8 cellular contexts compared by ENCODE assay signal in the genomic region with DNA sequence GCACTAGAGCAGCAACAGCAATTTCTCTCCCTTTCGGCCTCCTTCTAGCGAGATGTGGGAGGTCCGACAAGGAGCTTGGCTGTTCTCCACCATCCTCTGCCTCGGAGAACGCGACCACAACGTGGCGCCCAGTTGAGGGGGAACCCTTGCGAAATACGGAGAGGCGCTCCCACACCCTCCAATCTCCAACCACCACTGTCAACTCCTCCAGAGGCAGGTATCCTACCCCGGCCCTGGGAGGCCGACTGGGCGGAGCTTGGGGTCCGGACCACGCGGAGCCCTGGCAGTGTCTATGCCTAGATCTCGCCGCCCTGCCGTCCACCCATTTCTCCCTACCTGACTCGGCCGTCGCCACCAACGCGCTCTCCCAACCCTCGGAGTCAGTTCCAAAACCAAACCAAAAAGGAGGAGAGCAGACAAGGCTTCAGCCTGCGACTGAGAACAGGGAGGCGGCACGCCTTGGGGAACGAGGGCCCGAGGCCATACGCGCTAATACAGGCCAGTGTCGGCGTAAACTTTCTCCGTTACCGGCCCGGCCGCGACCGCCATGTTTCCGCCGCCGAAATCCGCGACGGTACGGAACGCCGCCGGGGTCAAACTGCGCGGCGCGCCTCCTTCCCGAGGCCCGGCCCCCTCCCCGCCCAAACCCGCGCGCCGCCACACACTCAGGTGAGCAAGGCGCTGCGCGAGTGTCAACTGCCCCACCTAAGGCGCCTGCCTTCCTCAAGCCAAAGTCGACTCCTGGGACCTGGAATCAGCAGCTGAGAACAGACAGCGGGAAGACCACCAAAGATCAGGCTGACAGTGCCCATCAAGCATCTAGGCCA.
DNase-seq lines count a peak whose midpoint lies in the region; ATAC-seq and TF ChIP-seq lines count a peak whose summit lies in the region.

A gene with protein sequence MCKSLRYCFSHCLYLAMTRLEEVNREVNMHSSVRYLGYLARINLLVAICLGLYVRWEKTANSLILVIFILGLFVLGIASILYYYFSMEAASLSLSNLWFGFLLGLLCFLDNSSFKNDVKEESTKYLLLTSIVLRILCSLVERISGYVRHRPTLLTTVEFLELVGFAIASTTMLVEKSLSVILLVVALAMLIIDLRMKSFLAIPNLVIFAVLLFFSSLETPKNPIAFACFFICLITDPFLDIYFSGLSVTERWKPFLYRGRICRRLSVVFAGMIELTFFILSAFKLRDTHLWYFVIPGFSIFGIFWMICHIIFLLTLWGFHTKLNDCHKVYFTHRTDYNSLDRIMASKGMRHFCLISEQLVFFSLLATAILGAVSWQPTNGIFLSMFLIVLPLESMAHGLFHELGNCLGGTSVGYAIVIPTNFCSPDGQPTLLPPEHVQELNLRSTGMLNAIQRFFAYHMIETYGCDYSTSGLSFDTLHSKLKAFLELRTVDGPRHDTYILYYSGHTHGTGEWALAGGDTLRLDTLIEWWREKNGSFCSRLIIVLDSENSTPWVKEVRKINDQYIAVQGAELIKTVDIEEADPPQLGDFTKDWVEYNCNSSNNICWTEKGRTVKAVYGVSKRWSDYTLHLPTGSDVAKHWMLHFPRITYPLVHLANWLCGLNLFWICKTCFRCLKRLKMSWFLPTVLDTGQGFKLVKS (minus strand): TSS at position 570 of the 827 bp plus-strand sequence. CDS start 5,568 bp downstream, outside the sequence.

- peak; percentile 87 for ATAC-seq in GM18505 (IDR thresholded peaks at IDR 0.05; ENCODE audit: unreplicated experiment)
- peak; percentile 80 for ATAC-seq in HG02938 (IDR thresholded peaks at IDR 0.05; ENCODE audit: unreplicated experiment)

- DNase-seq in NCI-H2029 (lab: John Stamatoyannopoulos, UW) (peak; percentile 64), T1000 (lab: John Stamatoyannopoulos, UW) (peak; percentile 47), astrocyte of the hippocampus (ENCODE audit: low read depth, low spot score) (peak; percentile 91), hippocampal formation (lab: John Stamatoyannopoulos, UW) (peak; percentile 11 to 63), retina (peak; percentile 95), GOT3 (lab: John Stamatoyannopoulos, UW) (no peak)

- peak; percentile 82 for TF ChIP-seq POLR2A in GM18505 (IDR thresholded peaks at IDR 0.05; ENCODE audit: borderline replicate concordance, extremely low read depth, insufficient read depth, insufficient read length)
